In genomic region chr11:11265320-11265719, GRCh38 we compare ENCODE assay signal across 13 cellular contexts.
DNase-seq lines count a peak whose midpoint lies in the region; ATAC-seq, FAIRE-seq and TF ChIP-seq lines count a peak whose summit lies in the region.
"Had no signal": no experiment of that assay in that cellular context is flagged by ENCODE, and none has a peak within 500 bp of the region (broad histone marks: within the 10 kb centered on the region; RNA-seq: fewer than 3 reads in every experiment).

No MANE protein-coding gene starts in this region.

- H3K4me3 Mint-ChIP-seq in Calu3 (ENCODE audit: low read depth, unreplicated experiment) = no peak overlapping the region
- H3K4me3 Mint-ChIP-seq: CD4-positive, alpha-beta T cell had no signal

- H3K9me3 Mint-ChIP-seq in Calu3 (ENCODE audit: low read depth, unreplicated experiment) = no peaks in the 10 kb centered on the region
- H3K9me3 Mint-ChIP-seq: CD4-positive, alpha-beta T cell had no signal

- H3K4me2 ChIP-seq in HCT116 (ENCODE audit: low read length) (peak overlapping the region; percentile 14; the same call in 1 of the 2 replicates), GM12878 (ENCODE audit: control insufficient read depth, insufficient read depth) (no peak overlapping the region; the same call in 1 of the 2 replicates)

- no TSS peak for BruUV-seq in Calu3 (replicated peaks; lab: Mats Ljungman, UMichigan)
- no TSS peak for BruUV-seq in HCT116 (replicated peaks; lab: Mats Ljungman, UMichigan)
- no TSS peak for BruUV-seq in GM12878 (replicated peaks; lab: Mats Ljungman, UMichigan)

- peaks cover 24% of the 10 kb centered on the region for H3K4me1 Mint-ChIP-seq in Calu3 (ENCODE audit: low read depth, unreplicated experiment)

- no peak for FAIRE-seq in GM12878 (lab: Jason Lieb, UNC)
- FAIRE-seq: G401.6 had no signal

- H3K27ac Mint-ChIP-seq in Calu3 (ENCODE audit: unreplicated experiment) = no peak overlapping the region
- H3K27ac Mint-ChIP-seq: CD4-positive, alpha-beta T cell had no signal

- SMC1A ChIA-PET in GM12878 (lab: Charles Lee; ENCODE audit: uncharacterized antibody, unreplicated experiment) = interaction anchor here (0.6 to 1.2 kb wide), 6 partner anchors 21 to 331 kb away, joined by 3 to 4 read pairs (median 3); no protein-coding TSS in a partner anchor

- no peaks in the 10 kb centered on the region for H3K36me3 Mint-ChIP-seq in Calu3 (ENCODE audit: insufficient read depth, unreplicated experiment)

- no peak for TF ChIP-seq POLR2A in HCT116 (IDR thresholded peaks at IDR 0.05; ENCODE audit: borderline replicate concordance, extremely low read depth, insufficient read depth, insufficient read length)
- no peak for TF ChIP-seq POLR2A in GM12878 (IDR thresholded peaks at IDR 0.05; ENCODE audit: low read depth, low read length)

- TF ChIP-seq CTCF in Calu3 (IDR thresholded peaks at IDR 0.05; ENCODE audit: unreplicated experiment) (no peak), HCT116 (IDR thresholded peaks at IDR 0.05 in 2 of 3, conservative IDR thresholded peaks at IDR 0.05 in 1 of 3; ENCODE audit: borderline replicate concordance in 1 of 3, insufficient read depth in 1 of 3, low read depth in 2 of 3, low read length in 2 of 3) (no peak), GM12878 (IDR thresholded peaks at IDR 0.05 in 2 of 3, conservative IDR thresholded peaks at IDR 0.05 in 1 of 3; ENCODE audit: control insufficient read depth in 2 of 3, extremely low read depth in 1 of 3, insufficient read depth in 1 of 3, low read depth in 3 of 3, low read length in 3 of 3) (no peak)

- H3K4me1 ChIP-seq in HCT116 (ENCODE audit: control insufficient read depth in 1 of 2, insufficient read depth in 2 of 2, low read length in 2 of 2) (peaks cover 4 to 29% of the 10 kb centered on the region in 2 experiments; a peak in 2 of 4 replicates), GM12878 (ENCODE audit: control insufficient read depth, insufficient read depth, low read length) (peaks cover 17% of the 10 kb centered on the region)

- no peaks in the 10 kb centered on the region for H3K9me3 ChIP-seq in HCT116 (ENCODE audit: control insufficient read depth in 1 of 2, insufficient read depth in 1 of 2, low read depth in 1 of 2, low read length in 2 of 2)
- H3K9me3 ChIP-seq in GM12878 (replicated peaks; ENCODE audit: control insufficient read depth, insufficient read depth, low read length) = no peaks in the 10 kb centered on the region

- peaks cover 19% of the 10 kb centered on the region for H3K27me3 Mint-ChIP-seq in Calu3 (ENCODE audit: unreplicated experiment)

- no peak overlapping the region for H2AFZ ChIP-seq in HCT116 (ENCODE audit: low read depth, low read length, poor library complexity, severe bottlenecking)
- H2AFZ ChIP-seq in GM12878 (ENCODE audit: control insufficient read depth, low read depth, low read length) = no peak overlapping the region
- H2AFZ ChIP-seq: GM23248 had no signal

- ATAC-seq in HCT116 (peak; percentile 42), GM12878 (peak; percentile 29; the same call in 2 of the 3 replicates), GM18517 (IDR thresholded peaks at IDR 0.05; ENCODE audit: unreplicated experiment) (no peak)

- H3K9me2 ChIP-seq in HCT116 (ENCODE audit: insufficient read depth) = no peaks in the 10 kb centered on the region

- H3K27ac ChIP-seq in HCT116 (ENCODE audit: low read depth, low read length) (no peak overlapping the region), GM12878 (ENCODE audit: control insufficient read depth, insufficient read depth) (no peak overlapping the region)
- H3K27ac ChIP-seq: GM23248, SK-N-MC had no signal

- H3K79me2 ChIP-seq in HCT116 (ENCODE audit: insufficient read depth, low read length) = no peaks in the 10 kb centered on the region
- no peaks in the 10 kb centered on the region for H3K79me2 ChIP-seq in GM12878 (ENCODE audit: control insufficient read depth, insufficient read depth, low read length)

- H4K20me1 ChIP-seq in HCT116 (ENCODE audit: insufficient read depth) = no peaks in the 10 kb centered on the region
- no peaks in the 10 kb centered on the region for H4K20me1 ChIP-seq in GM12878 (ENCODE audit: control insufficient read depth, insufficient read depth)

- DNase-seq in Calu3 (peak; percentile 39), HCT116 (ENCODE audit: low read depth, low spot score) (no peak), GM12878 (ENCODE audit: low read depth, low spot score) (no peak), myocyte (ENCODE audit: low read depth) (peak; percentile 51), SK-N-DZ (ENCODE audit: low spot score) (no peak), AG08395 (ENCODE audit: low spot score) (no peak)
- DNase-seq: DMS79, NCI-H1436 treated with DMSO at 0.1 percent for 48 hours had no signal

- POLR2A ChIA-PET in HCT116 (lab: Charles Lee) (no interaction called here), GM12878 (lab: Charles Lee) (no interaction called here)

- RAD21 ChIA-PET in HCT116 (lab: Charles Lee; ENCODE audit: low non-redundant PET in 1 of 2, low total read pairs in 2 of 2, uncharacterized antibody in 2 of 2, unreplicated experiment in 2 of 2) (no interaction called here), GM12878 (lab: Charles Lee; ENCODE audit: unreplicated experiment) (interaction anchor here (0.8 to 2.1 kb wide), 3 partner anchors 228 to 354 kb away, joined by 3 to 7 read pairs (median 4); no protein-coding TSS in a partner anchor)

- TF ChIP-seq RAD21 in HCT116 (IDR thresholded peaks at IDR 0.05; ENCODE audit: low read depth) (no peak), GM12878 (IDR thresholded peaks at IDR 0.05; ENCODE audit: insufficient read depth, low read depth, low read length) (no peak)

- no peaks in the 10 kb centered on the region for H3K36me3 ChIP-seq in HCT116 (ENCODE audit: control insufficient read depth in 1 of 2, insufficient read depth in 2 of 2, low read length in 2 of 2)
- no peaks in the 10 kb centered on the region; a peak in 1 of 4 replicates for H3K36me3 ChIP-seq in GM12878 (ENCODE audit: control insufficient read depth in 2 of 2, insufficient read depth in 2 of 2, low read length in 1 of 2)

- TF ChIP-seq EP300 in GM12878 (IDR thresholded peaks at IDR 0.05; ENCODE audit: borderline replicate concordance in 1 of 2, control insufficient read depth in 1 of 2, low read depth in 2 of 2, low read length in 2 of 2) = no peak

- H3K4me3 ChIP-seq in HCT116 (replicated peaks in 1 of 2; ENCODE audit: low read depth in 1 of 2, low read length in 2 of 2) (no peak overlapping the region), GM12878 (no peak overlapping the region)
- H3K4me3 ChIP-seq: GM23248, SK-N-MC had no signal

- no peak overlapping the region for H3K9ac ChIP-seq in HCT116 (ENCODE audit: low read length)
- no peak overlapping the region for H3K9ac ChIP-seq in GM12878 (ENCODE audit: control insufficient read depth, insufficient read depth, low read length)
- H3K9ac ChIP-seq: GM23248 had no signal

- in situ Hi-C loops in GM12878 (cut with MboI) = loop anchor here (5.0 kb wide), 1 partner anchor 223 kb away; no protein-coding TSS in a partner anchor

- intact Hi-C loops in Calu3 (cut with micrococcal nuclease; ENCODE audit: unreplicated experiment) (loop anchor here (5.0 kb wide), 1 partner anchor 522 kb away; no protein-coding TSS in a partner anchor), HCT116 (cut with micrococcal nuclease) (loop anchor here (10.0 kb wide), 1 partner anchor 519 kb away; no protein-coding TSS in a partner anchor), GM12878 (cut with micrococcal nuclease; ENCODE audit: unreplicated experiment) (no loop called here)

- 6% methylated on average over 3 of the region's 3 CpGs for WGBS in GM12878 (ENCODE audit: insufficient coverage, insufficient replicate concordance, low lambda C conversion rate, missing lambda C conversion rate)

- CTCF ChIA-PET in Calu3 (lab: Charles Lee) = interaction anchor here (1.2 kb wide), 1 partner anchor 237 kb away, joined by 4 read pairs; no protein-coding TSS in a partner anchor
- CTCF ChIA-PET in HCT116 (lab: Charles Lee) = interaction anchor here (1.0 kb wide), 1 partner anchor 237 kb away, joined by 3 read pairs; no protein-coding TSS in a partner anchor
- CTCF ChIA-PET in GM12878 (lab: Yijun Ruan, JAX) = interaction anchor here (0.6 to 7.7 kb wide), 10 partner anchors 22 to 237 kb away, joined by 3 to 70 read pairs (median 4); no protein-coding TSS in a partner anchor

- H3K27me3 ChIP-seq in HCT116 (ENCODE audit: insufficient read depth, low read length) (no peaks in the 10 kb centered on the region), GM12878 (replicated peaks in 1 of 2; ENCODE audit: control insufficient read depth in 2 of 2, insufficient read depth in 2 of 2, low read length in 1 of 2) (no peaks in the 10 kb centered on the region; a peak in 1 of 4 replicates)

TF ChIP-seq in HCT116, 20 proteins besides CTCF, POLR2A, EP300 and RAD21 (continues in another document):
- TF ChIP-seq CBX3 (IDR thresholded peaks at IDR 0.05; ENCODE audit: low read depth) = no peak

TF ChIP-seq in GM12878, 131 proteins besides CTCF, POLR2A, EP300 and RAD21:
- TF ChIP-seq NR2F1 (conservative IDR thresholded peaks at IDR 0.05) (0 out of 2 replicates have a peak, but pooled peaks have one; percentile 27), RUNX3 (IDR thresholded peaks at IDR 0.05; ENCODE audit: low read length) (peak; percentile 33; the same call in 1 of the 2 replicates), NFXL1 (IDR thresholded peaks at IDR 0.05; ENCODE audit: borderline replicate concordance) (no peak)

Comparison
In these comparisons a context has a peak if more than half of its experiments do, and no peak if none do; other contexts are left out.
1. DNase-seq: peak in Calu3 (single experiment) and myocyte (single experiment); none in HCT116 (single experiment), GM12878 (single experiment), SK-N-DZ (single experiment) and AG08395 (single experiment).